2 cellular contexts compared by ENCODE assay signal in the genomic region with DNA sequence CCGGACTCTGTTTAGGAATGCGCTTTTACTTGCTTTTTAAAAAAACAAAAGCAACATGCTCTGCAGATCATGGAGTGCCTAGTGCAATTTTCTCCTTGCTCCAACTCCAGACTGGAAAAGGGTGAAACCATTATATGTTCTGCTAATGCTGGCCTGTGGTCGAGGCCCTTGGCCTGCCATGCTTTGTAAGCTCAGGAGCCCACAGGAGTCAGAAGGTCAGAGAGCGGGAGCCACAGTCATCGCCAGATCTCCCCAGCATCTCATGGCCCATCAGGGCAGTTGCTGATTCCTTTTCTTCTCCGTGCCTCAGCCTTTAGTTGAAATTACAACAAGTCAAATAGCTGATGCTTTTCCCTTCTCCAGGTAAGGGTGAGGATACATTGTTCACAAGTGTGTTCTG.
A peak's percentile ranks its signal among the peaks of the same experiment; 100 is the strongest.
TF ChIP-seq lines count a peak whose summit lies in the region.

No MANE protein-coding gene starts in this region.

TF ChIP-seq in K562, 482 proteins besides CTCF, POLR2A, EP300 and RAD21:
- TF ChIP-seq ZBTB17 (CRISPR knock-in tag; IDR thresholded peaks at IDR 0.05) (no peak), ZNF121 (CRISPR knock-in tag; conservative IDR thresholded peaks at IDR 0.05) (0 out of 2 replicates have a peak, but pooled peaks have one; percentile 13)
- TF ChIP-seq, protein P1, sequence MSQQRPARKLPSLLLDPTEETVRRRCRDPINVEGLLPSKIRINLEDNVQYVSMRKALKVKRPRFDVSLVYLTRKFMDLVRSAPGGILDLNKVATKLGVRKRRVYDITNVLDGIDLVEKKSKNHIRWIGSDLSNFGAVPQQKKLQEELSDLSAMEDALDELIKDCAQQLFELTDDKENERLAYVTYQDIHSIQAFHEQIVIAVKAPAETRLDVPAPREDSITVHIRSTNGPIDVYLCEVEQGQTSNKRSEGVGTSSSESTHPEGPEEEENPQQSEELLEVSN (IDR thresholded peaks at IDR 0.05; ENCODE audit: borderline replicate concordance in 1 of 2, extremely low read depth in 1 of 2, insufficient read depth in 1 of 2, insufficient read length in 1 of 2, low read depth in 1 of 2, low read length in 1 of 2, poor library complexity in 1 of 2, severe bottlenecking in 1 of 2), result peak in 1 of 2 experiments; percentile 34
TF ChIP-seq in K562: peak in this region for 2.

TF ChIP-seq in HepG2, 621 proteins besides CTCF, POLR2A, EP300 and RAD21:
- TF ChIP-seq THYN1 (CRISPR knock-in tag; IDR thresholded peaks at IDR 0.05; ENCODE audit: borderline replicate concordance, low read depth), result no peak
- TF ChIP-seq, protein P2, sequence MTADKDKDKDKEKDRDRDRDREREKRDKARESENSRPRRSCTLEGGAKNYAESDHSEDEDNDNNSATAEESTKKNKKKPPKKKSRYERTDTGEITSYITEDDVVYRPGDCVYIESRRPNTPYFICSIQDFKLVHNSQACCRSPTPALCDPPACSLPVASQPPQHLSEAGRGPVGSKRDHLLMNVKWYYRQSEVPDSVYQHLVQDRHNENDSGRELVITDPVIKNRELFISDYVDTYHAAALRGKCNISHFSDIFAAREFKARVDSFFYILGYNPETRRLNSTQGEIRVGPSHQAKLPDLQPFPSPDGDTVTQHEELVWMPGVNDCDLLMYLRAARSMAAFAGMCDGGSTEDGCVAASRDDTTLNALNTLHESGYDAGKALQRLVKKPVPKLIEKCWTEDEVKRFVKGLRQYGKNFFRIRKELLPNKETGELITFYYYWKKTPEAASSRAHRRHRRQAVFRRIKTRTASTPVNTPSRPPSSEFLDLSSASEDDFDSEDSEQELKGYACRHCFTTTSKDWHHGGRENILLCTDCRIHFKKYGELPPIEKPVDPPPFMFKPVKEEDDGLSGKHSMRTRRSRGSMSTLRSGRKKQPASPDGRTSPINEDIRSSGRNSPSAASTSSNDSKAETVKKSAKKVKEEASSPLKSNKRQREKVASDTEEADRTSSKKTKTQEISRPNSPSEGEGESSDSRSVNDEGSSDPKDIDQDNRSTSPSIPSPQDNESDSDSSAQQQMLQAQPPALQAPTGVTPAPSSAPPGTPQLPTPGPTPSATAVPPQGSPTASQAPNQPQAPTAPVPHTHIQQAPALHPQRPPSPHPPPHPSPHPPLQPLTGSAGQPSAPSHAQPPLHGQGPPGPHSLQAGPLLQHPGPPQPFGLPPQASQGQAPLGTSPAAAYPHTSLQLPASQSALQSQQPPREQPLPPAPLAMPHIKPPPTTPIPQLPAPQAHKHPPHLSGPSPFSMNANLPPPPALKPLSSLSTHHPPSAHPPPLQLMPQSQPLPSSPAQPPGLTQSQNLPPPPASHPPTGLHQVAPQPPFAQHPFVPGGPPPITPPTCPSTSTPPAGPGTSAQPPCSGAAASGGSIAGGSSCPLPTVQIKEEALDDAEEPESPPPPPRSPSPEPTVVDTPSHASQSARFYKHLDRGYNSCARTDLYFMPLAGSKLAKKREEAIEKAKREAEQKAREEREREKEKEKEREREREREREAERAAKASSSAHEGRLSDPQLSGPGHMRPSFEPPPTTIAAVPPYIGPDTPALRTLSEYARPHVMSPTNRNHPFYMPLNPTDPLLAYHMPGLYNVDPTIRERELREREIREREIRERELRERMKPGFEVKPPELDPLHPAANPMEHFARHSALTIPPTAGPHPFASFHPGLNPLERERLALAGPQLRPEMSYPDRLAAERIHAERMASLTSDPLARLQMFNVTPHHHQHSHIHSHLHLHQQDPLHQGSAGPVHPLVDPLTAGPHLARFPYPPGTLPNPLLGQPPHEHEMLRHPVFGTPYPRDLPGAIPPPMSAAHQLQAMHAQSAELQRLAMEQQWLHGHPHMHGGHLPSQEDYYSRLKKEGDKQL (CRISPR knock-in tag; IDR thresholded peaks at IDR 0.05; ENCODE audit: low read depth), result no peak
- TF ChIP-seq, protein P3, sequence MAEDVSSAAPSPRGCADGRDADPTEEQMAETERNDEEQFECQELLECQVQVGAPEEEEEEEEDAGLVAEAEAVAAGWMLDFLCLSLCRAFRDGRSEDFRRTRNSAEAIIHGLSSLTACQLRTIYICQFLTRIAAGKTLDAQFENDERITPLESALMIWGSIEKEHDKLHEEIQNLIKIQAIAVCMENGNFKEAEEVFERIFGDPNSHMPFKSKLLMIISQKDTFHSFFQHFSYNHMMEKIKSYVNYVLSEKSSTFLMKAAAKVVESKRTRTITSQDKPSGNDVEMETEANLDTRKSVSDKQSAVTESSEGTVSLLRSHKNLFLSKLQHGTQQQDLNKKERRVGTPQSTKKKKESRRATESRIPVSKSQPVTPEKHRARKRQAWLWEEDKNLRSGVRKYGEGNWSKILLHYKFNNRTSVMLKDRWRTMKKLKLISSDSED (CRISPR knock-in tag; IDR thresholded peaks at IDR 0.05), result no peak
- TF ChIP-seq PHF5A (CRISPR knock-in tag; IDR thresholded peaks at IDR 0.05; ENCODE audit: low read depth, unreplicated experiment), result no peak
- TF ChIP-seq, protein P4, sequence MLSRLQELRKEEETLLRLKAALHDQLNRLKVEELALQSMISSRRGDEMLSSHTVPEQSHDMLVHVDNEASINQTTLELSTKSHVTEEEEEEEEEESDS (CRISPR knock-in tag; IDR thresholded peaks at IDR 0.05; ENCODE audit: borderline replicate concordance), result no peak
- no peak for TF ChIP-seq ZNF747 (CRISPR knock-in tag; IDR thresholded peaks at IDR 0.05; ENCODE audit: borderline replicate concordance)
